Comparison of ENCODE assay signal across 17 cellular contexts in the genomic region with DNA sequence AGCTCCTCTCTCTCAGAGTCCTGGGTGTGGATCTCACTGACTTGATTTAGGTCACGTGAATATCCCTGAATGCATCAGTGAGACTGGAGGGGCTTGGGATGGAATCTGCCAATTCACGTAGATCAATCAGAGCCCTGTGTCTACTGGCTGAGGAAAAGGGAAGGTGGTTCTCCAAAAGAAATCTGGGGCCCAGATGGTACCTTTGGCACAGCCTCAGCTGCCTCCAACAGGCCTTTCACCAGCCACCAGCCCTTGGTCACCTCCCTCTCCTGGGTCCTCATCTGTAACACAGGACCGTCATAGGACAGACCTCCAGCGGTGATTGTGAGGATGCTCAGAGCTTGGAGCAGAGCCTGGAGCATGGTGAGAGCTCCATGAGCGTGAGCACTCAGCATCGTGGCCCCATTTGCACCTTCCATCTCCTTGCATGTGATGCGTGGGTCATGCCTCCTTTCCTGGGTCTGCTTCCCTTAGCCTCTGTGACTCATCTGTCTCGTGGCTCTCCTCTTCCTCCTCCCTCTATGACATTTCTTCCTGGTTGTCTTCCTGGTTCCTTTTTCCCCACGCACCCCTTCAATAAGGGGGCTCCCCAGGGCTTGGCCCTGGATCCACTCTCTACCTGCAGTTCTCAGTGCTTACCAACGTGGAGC. TPM values are rescaled to one million over a fixed set of nuclear protein-coding genes. Genes with fewer than 3 reads are reported as not detected.
DNase-seq lines count a peak whose midpoint lies in the region; ATAC-seq and TF ChIP-seq lines count a peak whose summit lies in the region.
"Had no signal": no experiment of that assay in that cellular context is flagged by ENCODE, and none has a peak within 500 bp of the region (broad histone marks: within the 10 kb centered on the region; RNA-seq: fewer than 3 reads in every experiment).

No MANE protein-coding gene starts in this region.

- no peaks in the 10 kb centered on the region for H3K27me3 Mint-ChIP-seq in activated T-helper 17 cell treated with anti-CD3 and anti-CD28 coated beads, Interleukin-2, amount 50 U/mL, for 72 hours
- no peaks in the 10 kb centered on the region for H3K27me3 Mint-ChIP-seq in activated T-cell treated with anti-CD3 and anti-CD28 coated beads, Interleukin-2, amount 50 U/mL, for 72 hours (ENCODE audit: low read depth)
- no peaks in the 10 kb centered on the region for H3K27me3 Mint-ChIP-seq in type B pancreatic cell
- no peaks in the 10 kb centered on the region for H3K27me3 Mint-ChIP-seq in activated CD4-positive, alpha-beta T cell treated with anti-CD3 and anti-CD28 coated beads for 36 hours
- H3K27me3 Mint-ChIP-seq: IgD-negative memory B cell; memory B cell; stimulated activated naive CD8-positive, alpha-beta T cell treated with anti-CD3 and anti-CD28 coated beads, Interleukin-15, amount 100 ng/mL, for 72 hours had no signal

- CTCF ChIA-PET in activated CD4-positive, alpha-beta T cell treated with anti-CD3 and anti-CD28 coated beads for 36 hours (lab: Charles Lee), result interaction anchor here (0.5 to 6.1 kb wide), 15 partner anchors 8 to 824 kb away, joined by 3 to 100 read pairs (median 4); a partner anchor contains a TSS

- H3K4me1 Mint-ChIP-seq in activated T-helper 17 cell treated with anti-CD3 and anti-CD28 coated beads, Interleukin-2, amount 50 U/mL, for 72 hours, result peaks cover 6% of the 10 kb centered on the region
- H3K4me1 Mint-ChIP-seq in activated T-cell treated with anti-CD3 and anti-CD28 coated beads, Interleukin-2, amount 50 U/mL, for 72 hours (ENCODE audit: low read depth), result peaks cover 26% of the 10 kb centered on the region
- H3K4me1 Mint-ChIP-seq in type B pancreatic cell (ENCODE audit: unreplicated experiment), result peaks cover 26% of the 10 kb centered on the region
- peaks cover 17% of the 10 kb centered on the region for H3K4me1 Mint-ChIP-seq in activated CD4-positive, alpha-beta T cell treated with anti-CD3 and anti-CD28 coated beads for 36 hours

- H3K4me3 Mint-ChIP-seq in activated T-helper 17 cell treated with anti-CD3 and anti-CD28 coated beads, Interleukin-2, amount 50 U/mL, for 72 hours, result no peak overlapping the region
- H3K4me3 Mint-ChIP-seq in activated T-cell treated with anti-CD3 and anti-CD28 coated beads, Interleukin-2, amount 50 U/mL, for 72 hours, result no peak overlapping the region
- H3K4me3 Mint-ChIP-seq in type B pancreatic cell, result no peak overlapping the region
- H3K4me3 Mint-ChIP-seq in activated CD4-positive, alpha-beta T cell treated with anti-CD3 and anti-CD28 coated beads for 36 hours, result no peak overlapping the region
- H3K4me3 Mint-ChIP-seq: activated naive CD8-positive, alpha-beta T cell treated with anti-CD3 and anti-CD28 coated beads, Interleukin-2, amount 10 ng/mL, durations not matched to agents 7 days and 5 days; memory B cell; stimulated activated naive CD8-positive, alpha-beta T cell treated with anti-CD3 and anti-CD28 coated beads, Interleukin-15, amount 100 ng/mL, for 72 hours had no signal

- no peak for ATAC-seq in activated T-helper 17 cell treated with anti-CD3 and anti-CD28 coated beads, Interleukin-2, amount 50 U/mL, for 72 hours (replicated peaks)
- ATAC-seq in activated T-cell treated with anti-CD3 and anti-CD28 coated beads, Interleukin-2, amount 50 U/mL, for 72 hours (replicated peaks in 1 of 2), result no peak
- no peak for ATAC-seq in activated CD4-positive, alpha-beta T cell treated with anti-CD3 and anti-CD28 coated beads for 36 hours

- no peaks in the 10 kb centered on the region for H3K79me2 ChIP-seq in ACC112 (ENCODE audit: control insufficient read depth, insufficient read depth, low read length, unreplicated experiment)

- 79 to 81% methylated on average over 10 of the region's 10 CpGs for WGBS in tibial nerve, 2 donors

- TF ChIP-seq CTCF in GM12873 (IDR thresholded peaks at IDR 0.05; ENCODE audit: insufficient read depth, low read depth, low read length, missing control alignments), result peak; percentile 4
- no peak for TF ChIP-seq CTCF in tibial nerve (IDR thresholded peaks at IDR 0.05)
- no peak for TF ChIP-seq CTCF in type B pancreatic cell (conservative IDR thresholded peaks at IDR 0.05)

- peak overlapping the region; percentile 15 for H3K27ac Mint-ChIP-seq in activated T-helper 17 cell treated with anti-CD3 and anti-CD28 coated beads, Interleukin-2, amount 50 U/mL, for 72 hours
- no peak overlapping the region for H3K27ac Mint-ChIP-seq in activated T-cell treated with anti-CD3 and anti-CD28 coated beads, Interleukin-2, amount 50 U/mL, for 72 hours
- no peak overlapping the region for H3K27ac Mint-ChIP-seq in type B pancreatic cell
- H3K27ac Mint-ChIP-seq in activated CD4-positive, alpha-beta T cell treated with anti-CD3 and anti-CD28 coated beads for 36 hours, result no peak overlapping the region
- H3K27ac Mint-ChIP-seq: memory B cell had no signal

- no peak for TF ChIP-seq POLR2A in tibial nerve (IDR thresholded peaks at IDR 0.05)

- intact Hi-C loops in activated CD4-positive, alpha-beta T cell treated with anti-CD3 and anti-CD28 coated beads for 36 hours (cut with DNase I, micrococcal nuclease), result loop anchor here (5.0 kb wide), 3 partner anchors 57 to 853 kb away; a partner anchor contains a TSS

- H3K27ac ChIP-seq in ACC112 (ENCODE audit: low read depth, low read length) (peak overlapping the region; percentile 44; the same call in 1 of the 2 replicates), tibial nerve (peak overlapping the region in 2 of 4 donors; percentile 8 to 78)
- H3K27ac ChIP-seq: uterus had no signal

- no peaks in the 10 kb centered on the region for H3K36me3 Mint-ChIP-seq in activated T-helper 17 cell treated with anti-CD3 and anti-CD28 coated beads, Interleukin-2, amount 50 U/mL, for 72 hours (ENCODE audit: low read depth)
- no peaks in the 10 kb centered on the region for H3K36me3 Mint-ChIP-seq in activated T-cell treated with anti-CD3 and anti-CD28 coated beads, Interleukin-2, amount 50 U/mL, for 72 hours (ENCODE audit: insufficient read depth in 2 of 2)
- peaks cover 5% of the 10 kb centered on the region for H3K36me3 Mint-ChIP-seq in type B pancreatic cell
- no peaks in the 10 kb centered on the region for H3K36me3 Mint-ChIP-seq in activated CD4-positive, alpha-beta T cell treated with anti-CD3 and anti-CD28 coated beads for 36 hours (ENCODE audit: low read depth)
- H3K36me3 Mint-ChIP-seq: activated naive CD8-positive, alpha-beta T cell treated with anti-CD3 and anti-CD28 coated beads, Interleukin-2, amount 10 ng/mL, durations not matched to agents 7 days and 5 days; IgD-negative memory B cell; memory B cell had no signal

- no peak overlapping the region for H3K4me3 ChIP-seq in ACC112 (ENCODE audit: low read depth, low read length)
- H3K4me3 ChIP-seq in tibial nerve, result no peak overlapping the region
- H3K4me3 ChIP-seq: esophagus muscularis mucosa, uterus had no signal

- H3K4me1 ChIP-seq in ACC112 (ENCODE audit: control insufficient read depth, insufficient read depth, low read length, unreplicated experiment) (peaks cover 16% of the 10 kb centered on the region), tibial nerve (peaks cover 0 to 63% (median 6%) of the 10 kb centered on the region in 4 donors)
- H3K4me1 ChIP-seq: uterus had no signal

- POLR2A ChIA-PET in activated CD4-positive, alpha-beta T cell treated with anti-CD3 and anti-CD28 coated beads for 36 hours (lab: Charles Lee), result interaction anchor here (1.3 to 1.4 kb wide), 2 partner anchors 34 to 550 kb away, joined by 4 to 7 read pairs; no protein-coding TSS in a partner anchor

- H3K9me3 ChIP-seq in tibial nerve, result no peaks in the 10 kb centered on the region
- H3K9me3 ChIP-seq: Caco-2, esophagus muscularis mucosa, uterus had no signal

- H3K9me3 Mint-ChIP-seq in activated T-helper 17 cell treated with anti-CD3 and anti-CD28 coated beads, Interleukin-2, amount 50 U/mL, for 72 hours, result no peaks in the 10 kb centered on the region
- H3K9me3 Mint-ChIP-seq in activated T-cell treated with anti-CD3 and anti-CD28 coated beads, Interleukin-2, amount 50 U/mL, for 72 hours, result no peaks in the 10 kb centered on the region
- H3K9me3 Mint-ChIP-seq in type B pancreatic cell, result no peaks in the 10 kb centered on the region
- no peaks in the 10 kb centered on the region for H3K9me3 Mint-ChIP-seq in activated CD4-positive, alpha-beta T cell treated with anti-CD3 and anti-CD28 coated beads for 36 hours (ENCODE audit: low read depth)
- H3K9me3 Mint-ChIP-seq: activated naive CD8-positive, alpha-beta T cell treated with anti-CD3 and anti-CD28 coated beads, Interleukin-2, amount 10 ng/mL, durations not matched to agents 7 days and 5 days; IgD-negative memory B cell; memory B cell; stimulated activated naive CD8-positive, alpha-beta T cell treated with anti-CD3 and anti-CD28 coated beads, Interleukin-15, amount 100 ng/mL, for 72 hours had no signal

- TF ChIP-seq EP300 in tibial nerve (IDR thresholded peaks at IDR 0.05), result no peak

- DNase-seq in kidney tubule cell (ENCODE audit: low spot score) (peak; percentile 56), tibial nerve (ENCODE audit: low spot score in 2 of 2) (no peak), type B pancreatic cell (ENCODE audit: extremely low spot score, unreplicated experiment) (no peak)
- DNase-seq in activated T-cell treated with anti-CD3 and anti-CD28 coated beads, Interleukin-2, amount 50 U/mL, for 72 hours, result no peak
- no peak for DNase-seq in activated CD4-positive, alpha-beta T cell treated with anti-CD3 and anti-CD28 coated beads for 36 hours
- DNase-seq: NCI-H1048, NCI-H524 treated with DMSO at 0.1 percent for 48 hours, uterus had no signal

- H2AFZ ChIP-seq in ACC112 (ENCODE audit: low read length, unreplicated experiment), result no peak overlapping the region

- H3K27me3 ChIP-seq in ACC112 (ENCODE audit: insufficient read depth, low read length), result no peaks in the 10 kb centered on the region
- H3K27me3 ChIP-seq in tibial nerve, result no peaks in the 10 kb centered on the region
- H3K27me3 ChIP-seq: uterus had no signal

- no peaks in the 10 kb centered on the region for H3K36me3 ChIP-seq in ACC112 (ENCODE audit: insufficient read depth, low read length)
- peaks cover 0 to 20% (median 0%) of the 10 kb centered on the region in 3 donors for H3K36me3 ChIP-seq in tibial nerve
- H3K36me3 ChIP-seq: esophagus muscularis mucosa, uterus had no signal

RNA-seq across cellular contexts. Expression of a gene that starts 7.5 kb away (rescaled TPM):
- total RNA-seq in activated T-helper 17 cell treated with anti-CD3 and anti-CD28 coated beads, Interleukin-2, amount 50 U/mL, for 72 hours, result 10 to 100 TPM; 34.7 to 54.0 TPM
- total RNA-seq in activated T-cell treated with anti-CD3 and anti-CD28 coated beads, Interleukin-2, amount 50 U/mL, for 72 hours, result 10 to 100 TPM; 49.5 to 58.3 TPM
- total RNA-seq in tibial nerve (10 to 100 TPM; 18.0 to 38.2 (median 26.9) TPM), type B pancreatic cell (ENCODE audit: low replicate concordance) (35.0 and 35.5 TPM in 2 replicates)
- total RNA-seq in activated CD4-positive, alpha-beta T cell treated with anti-CD3 and anti-CD28 coated beads for 36 hours, result 10 to 100 TPM; 43.2 to 44.9 TPM

RNA-seq across cellular contexts. Expression of a gene that starts 25.8 kb away (rescaled TPM):
- 100 to 1,000 TPM; 338 to 432 TPM for total RNA-seq in activated T-helper 17 cell treated with anti-CD3 and anti-CD28 coated beads, Interleukin-2, amount 50 U/mL, for 72 hours
- total RNA-seq in activated T-cell treated with anti-CD3 and anti-CD28 coated beads, Interleukin-2, amount 50 U/mL, for 72 hours, result 100 to 1,000 TPM; 779 to 836 TPM
- total RNA-seq in tibial nerve (100 to 1,000 TPM; 347 to 405 (median 390) TPM), type B pancreatic cell (ENCODE audit: low replicate concordance) (315 and 398 TPM in 2 replicates)
- total RNA-seq in activated CD4-positive, alpha-beta T cell treated with anti-CD3 and anti-CD28 coated beads for 36 hours, result 100 to 1,000 TPM; 580 to 680 TPM

RNA-seq across cellular contexts. Expression of a gene that starts 37.8 kb away (rescaled TPM):
- 1 to 10 TPM; 1.5 to 1.6 TPM for total RNA-seq in activated T-helper 17 cell treated with anti-CD3 and anti-CD28 coated beads, Interleukin-2, amount 50 U/mL, for 72 hours
- 1 to 10 TPM; 1.2 to 2.6 TPM for total RNA-seq in activated T-cell treated with anti-CD3 and anti-CD28 coated beads, Interleukin-2, amount 50 U/mL, for 72 hours
- 10 to 100 TPM; 26.2 to 32.7 (median 32.2) TPM for total RNA-seq in tibial nerve
- 47.0 and 115 TPM in 2 replicates for total RNA-seq in type B pancreatic cell (ENCODE audit: low replicate concordance)
- total RNA-seq in activated CD4-positive, alpha-beta T cell treated with anti-CD3 and anti-CD28 coated beads for 36 hours, result under 1 TPM; 0.18 to 0.23 TPM

RNA-seq across cellular contexts. Expression of a gene that starts 38.0 kb away (rescaled TPM):
- 100 to 1,000 TPM in 1 of 2 donors, 10 to 100 TPM in 1; 61.3 to 102 TPM for total RNA-seq in activated T-helper 17 cell treated with anti-CD3 and anti-CD28 coated beads, Interleukin-2, amount 50 U/mL, for 72 hours
- total RNA-seq in activated T-cell treated with anti-CD3 and anti-CD28 coated beads, Interleukin-2, amount 50 U/mL, for 72 hours, result 10 to 100 TPM; 78.3 to 82.0 TPM
- total RNA-seq in tibial nerve (100 to 1,000 TPM; 178 to 206 (median 197) TPM), type B pancreatic cell (ENCODE audit: low replicate concordance) (52.3 and 59.1 TPM in 2 replicates)
- total RNA-seq in activated CD4-positive, alpha-beta T cell treated with anti-CD3 and anti-CD28 coated beads for 36 hours, result 10 to 100 TPM; 42.8 to 68.8 TPM

Comparison
In these comparisons a context has a peak if more than half of its experiments do, and no peak if none do; other contexts are left out.
1. RNA of a gene that starts 37.8 kb away (total RNA-seq): 47.0 to 115 TPM in type B pancreatic cell and 26.2 to 32.7 TPM in tibial nerve; 1.2 to 2.6 TPM in activated T-cell treated with anti-CD3 and anti-CD28 coated beads, Interleukin-2, amount 50 U/mL, for 72 hours, 1.5 to 1.6 TPM in activated T-helper 17 cell treated with anti-CD3 and anti-CD28 coated beads, Interleukin-2, amount 50 U/mL, for 72 hours and 0.18 to 0.23 TPM in activated CD4-positive, alpha-beta T cell treated with anti-CD3 and anti-CD28 coated beads for 36 hours; every median in the first group is over 4 times any median in the second.